Comparison of ENCODE assay signal across 11 cellular contexts in genomic region chr22:18987765-18988164, GRCh38. TPM values are rescaled to one million over a fixed set of nuclear protein-coding genes. Genes with fewer than 3 reads are reported as not detected.
DNase-seq lines count a peak whose midpoint lies in the region; ATAC-seq and TF ChIP-seq lines count a peak whose summit lies in the region.
"Had no signal": no experiment of that assay in that cellular context is flagged by ENCODE, and none has a peak within 500 bp of the region (broad histone marks: within the 10 kb centered on the region; RNA-seq: fewer than 3 reads in every experiment).

No MANE protein-coding gene starts in this region.

- no peaks in the 10 kb centered on the region for H3K36me3 ChIP-seq in left lung
- H3K36me3 ChIP-seq in uterus: no peaks in the 10 kb centered on the region

- no peaks in the 10 kb centered on the region for H3K4me1 ChIP-seq in left lung
- no peaks in the 10 kb centered on the region for H3K4me1 ChIP-seq in uterus

- no peak overlapping the region for H3K27ac Mint-ChIP-seq in activated T-helper 2 cell treated with anti-CD3 and anti-CD28 coated beads, Interferon-gamma antibody, Interleukin-2, Interleukin-4, amounts not matched to agents 10 μg/mL and 5 μg/mL and 100 μg/mL, durations not matched to agents 14 hours and 24 hours and 36 hours
- H3K27ac Mint-ChIP-seq: T-helper 1 cell treated with Interleukin-12 subunit alpha and Interleukin-12 subunit beta and Interleukin-4 antibody, amounts not matched to agents 30 μg/mL and 1 μg/mL, for 36 hours had no signal

- H3K27me3 Mint-ChIP-seq in activated T-helper 2 cell treated with anti-CD3 and anti-CD28 coated beads, Interferon-gamma antibody, Interleukin-2, Interleukin-4, amounts not matched to agents 10 μg/mL and 5 μg/mL and 100 μg/mL, durations not matched to agents 14 hours and 24 hours and 36 hours (ENCODE audit: low read depth): no peaks in the 10 kb centered on the region

- H3K36me3 Mint-ChIP-seq in activated T-helper 2 cell treated with anti-CD3 and anti-CD28 coated beads, Interferon-gamma antibody, Interleukin-2, Interleukin-4, amounts not matched to agents 10 μg/mL and 5 μg/mL and 100 μg/mL, durations not matched to agents 14 hours and 24 hours and 36 hours (ENCODE audit: low read depth): no peaks in the 10 kb centered on the region

- no peaks in the 10 kb centered on the region for H3K9me3 Mint-ChIP-seq in activated T-helper 2 cell treated with anti-CD3 and anti-CD28 coated beads, Interferon-gamma antibody, Interleukin-2, Interleukin-4, amounts not matched to agents 10 μg/mL and 5 μg/mL and 100 μg/mL, durations not matched to agents 14 hours and 24 hours and 36 hours
- H3K9me3 Mint-ChIP-seq: T-helper 1 cell treated with Interleukin-12 subunit alpha and Interleukin-12 subunit beta and Interleukin-4 antibody, amounts not matched to agents 30 μg/mL and 1 μg/mL, for 36 hours had no signal

- intact Hi-C loops in left lung (cut with DNase I): no loop called here
- intact Hi-C loops in uterus (cut with DNase I; ENCODE audit: low total_unique reads): no loop called here
- intact Hi-C loops in activated T-helper 2 cell treated with anti-CD3 and anti-CD28 coated beads, Interferon-gamma antibody, Interleukin-2, Interleukin-4, amounts not matched to agents 10 μg/mL and 5 μg/mL and 100 μg/mL, durations not matched to agents 14 hours and 24 hours and 36 hours (cut with micrococcal nuclease): no loop called here

- H3K27me3 ChIP-seq in left lung: peaks cover 0 to 30% of the 10 kb centered on the region in 2 donors
- H3K27me3 ChIP-seq in uterus: no peaks in the 10 kb centered on the region

- TF ChIP-seq CTCF in GM12873 (IDR thresholded peaks at IDR 0.05; ENCODE audit: insufficient read depth, low read depth, low read length, missing control alignments): peak; percentile 35
- TF ChIP-seq CTCF in astrocyte of the cerebellum (IDR thresholded peaks at IDR 0.05; ENCODE audit: low read depth, low read length, missing control alignments): peak; percentile 54
- no peak for TF ChIP-seq CTCF in left lung (IDR thresholded peaks at IDR 0.05)
- TF ChIP-seq CTCF in uterus (IDR thresholded peaks at IDR 0.05): no peak

- H3K27ac ChIP-seq in left lung (no peak overlapping the region), uterus (no peak overlapping the region)

- DNase-seq in AG20443 (ENCODE audit: low spot score) (peak; percentile 44), astrocyte of the cerebellum (ENCODE audit: low read depth) (no peak), left lung (peak in 1 of 2 donors; percentile 51), hippocampal formation (lab: John Stamatoyannopoulos, UW) (no peak), uterus (no peak), NK-92 (lab: John Stamatoyannopoulos, UW; ENCODE audit: unreplicated experiment) (no peak)
- DNase-seq in activated T-helper 2 cell treated with anti-CD3 and anti-CD28 coated beads, Interferon-gamma antibody, Interleukin-2, Interleukin-4, amounts not matched to agents 10 μg/mL and 5 μg/mL and 100 μg/mL, durations not matched to agents 14 hours and 24 hours and 36 hours (ENCODE audit: low spot score): no peak
- DNase-seq: NCI-H1092, right cardiac atrium had no signal

- TF ChIP-seq POLR2A in uterus (IDR thresholded peaks at IDR 0.05): no peak

- in situ Hi-C loops in astrocyte of the cerebellum (cut with HindIII; ENCODE audit: low sequenced_read_pairs): no loop called here

- no peak overlapping the region for H3K4me3 Mint-ChIP-seq in activated T-helper 2 cell treated with anti-CD3 and anti-CD28 coated beads, Interferon-gamma antibody, Interleukin-2, Interleukin-4, amounts not matched to agents 10 μg/mL and 5 μg/mL and 100 μg/mL, durations not matched to agents 14 hours and 24 hours and 36 hours (ENCODE audit: low read depth)
- H3K4me3 Mint-ChIP-seq: T-helper 1 cell treated with Interleukin-12 subunit alpha and Interleukin-12 subunit beta and Interleukin-4 antibody, amounts not matched to agents 30 μg/mL and 1 μg/mL, for 36 hours had no signal

- H3K9me3 ChIP-seq in left lung (no peaks in the 10 kb centered on the region), uterus (no peaks in the 10 kb centered on the region)

- no peak overlapping the region for H3K4me3 ChIP-seq in astrocyte of the cerebellum (ENCODE audit: low read depth, low read length)
- no peak overlapping the region for H3K4me3 ChIP-seq in left lung
- H3K4me3 ChIP-seq in uterus: no peak overlapping the region

- ATAC-seq in left lung: peak; percentile 59
- ATAC-seq: right cardiac atrium had no signal

- no peaks in the 10 kb centered on the region for H3K4me1 Mint-ChIP-seq in activated T-helper 2 cell treated with anti-CD3 and anti-CD28 coated beads, Interferon-gamma antibody, Interleukin-2, Interleukin-4, amounts not matched to agents 10 μg/mL and 5 μg/mL and 100 μg/mL, durations not matched to agents 14 hours and 24 hours and 36 hours (ENCODE audit: low read depth)

RNA-seq across cellular contexts. Expression of gene PRODH, which starts 51.7 kb away (rescaled TPM):
- total RNA-seq in left lung (10 to 100 TPM; 20.6 to 77.9 TPM), uterus (1 to 10 TPM in 3 of 4 donors, not detected in 1; 1.0 to 3.7 (median 2.6) TPM)
- 0.50 and 0.94 TPM in 2 replicates for total RNA-seq in activated T-helper 2 cell treated with anti-CD3 and anti-CD28 coated beads, Interferon-gamma antibody, Interleukin-2, Interleukin-4, amounts not matched to agents 10 μg/mL and 5 μg/mL and 100 μg/mL, durations not matched to agents 14 hours and 24 hours and 36 hours

Comparison
In these comparisons a context has a peak if more than half of its experiments do, and no peak if none do; other contexts are left out.
1. CTCF ChIP-seq: peak in GM12873 (single experiment) and astrocyte of the cerebellum (single experiment); none in left lung (0 of 2) and uterus (0 of 4).
2. RNA of gene PRODH, which starts 51.7 kb away (total RNA-seq): 20.6 to 77.9 TPM in left lung; 1.0 to 3.7 TPM in uterus and 0.50 to 0.94 TPM in activated T-helper 2 cell treated with anti-CD3 and anti-CD28 coated beads, Interferon-gamma antibody, Interleukin-2, Interleukin-4, amounts not matched to agents 10 μg/mL and 5 μg/mL and 100 μg/mL, durations not matched to agents 14 hours and 24 hours and 36 hours; every median in the first group is over 4 times any median in the second.